In genomic region chr5:53569486-53569885, GRCh38 we compare ENCODE assay signal across 21 cellular contexts.
"Had no signal": no experiment of that assay in that cellular context is flagged by ENCODE, and none has a peak within 500 bp of the region (broad histone marks: within the 10 kb centered on the region; RNA-seq: fewer than 3 reads in every experiment).

No MANE protein-coding gene starts in this region.

- H3K4me3 ChIP-seq: body of pancreas, esophagus muscularis mucosa, pancreas, sigmoid colon, testis, upper lobe of left lung had no signal

- H3K4me1 ChIP-seq: testis had no signal

- H3K27ac Mint-ChIP-seq: activated CD4-positive, alpha-beta memory T cell treated with anti-CD3 and anti-CD28 coated beads, Interleukin-2, amount 10 ng/mL, durations not matched to agents 7 days and 5 days; activated CD4-positive, alpha-beta T cell treated with anti-CD3 and anti-CD28 coated beads, Interleukin-2, amount 10 ng/mL, durations not matched to agents 24 days and 14 days; activated naive CD4-positive, alpha-beta T cell treated with anti-CD3 and anti-CD28 coated beads, Interleukin-2, amount 50 U/mL, for 24 hours; T-helper 1 cell treated with Interleukin-12 subunit alpha and Interleukin-12 subunit beta and Interleukin-4 antibody, amounts not matched to agents 30 μg/mL and 1 μg/mL, for 36 hours had no signal

- H3K27ac ChIP-seq: body of pancreas, esophagus muscularis mucosa, pancreas, sigmoid colon, testis, upper lobe of left lung had no signal

- H3K9me3 Mint-ChIP-seq: activated CD4-positive, alpha-beta memory T cell treated with anti-CD3 and anti-CD28 coated beads, Interleukin-2, amount 10 ng/mL, durations not matched to agents 7 days and 5 days; activated CD4-positive, alpha-beta T cell treated with anti-CD3 and anti-CD28 coated beads, Interleukin-2, amount 10 ng/mL, durations not matched to agents 24 days and 14 days; activated naive CD4-positive, alpha-beta T cell treated with anti-CD3 and anti-CD28 coated beads, Interleukin-2, amount 50 U/mL, for 24 hours; T-helper 1 cell treated with Interleukin-12 subunit alpha and Interleukin-12 subunit beta and Interleukin-4 antibody, amounts not matched to agents 30 μg/mL and 1 μg/mL, for 36 hours had no signal

- H3K27me3 ChIP-seq: body of pancreas, esophagus muscularis mucosa, pancreas, sigmoid colon, testis, upper lobe of left lung had no signal

- H3K4me1 Mint-ChIP-seq: activated CD4-positive, alpha-beta T cell treated with anti-CD3 and anti-CD28 coated beads, Interleukin-2, amount 10 ng/mL, durations not matched to agents 24 days and 14 days had no signal

- ATAC-seq: activated CD4-positive, CD25-positive, alpha-beta regulatory T cell treated with anti-CD3 and anti-CD28 coated beads, Interleukin-2, amount 50 U/mL, for 24 hours; body of pancreas; pancreas had no signal

- H3K36me3 ChIP-seq: esophagus muscularis mucosa, pancreas, sigmoid colon, upper lobe of left lung had no signal

- H3K4me3 Mint-ChIP-seq: activated CD4-positive, alpha-beta memory T cell treated with anti-CD3 and anti-CD28 coated beads, Interleukin-2, amount 10 ng/mL, durations not matched to agents 7 days and 5 days; activated CD4-positive, alpha-beta T cell treated with anti-CD3 and anti-CD28 coated beads, Interleukin-2, amount 10 ng/mL, durations not matched to agents 24 days and 14 days; activated naive CD4-positive, alpha-beta T cell treated with anti-CD3 and anti-CD28 coated beads, Interleukin-2, amount 50 U/mL, for 24 hours; nephron progenitor cell; T-helper 1 cell treated with Interleukin-12 subunit alpha and Interleukin-12 subunit beta and Interleukin-4 antibody, amounts not matched to agents 30 μg/mL and 1 μg/mL, for 36 hours had no signal

- DNase-seq: activated CD4-positive, alpha-beta memory T cell treated with anti-CD3 and anti-CD28 coated beads, Interleukin-2, amount 10 ng/mL, durations not matched to agents 7 days and 5 days; activated CD4-positive, alpha-beta T cell treated with anti-CD3 and anti-CD28 coated beads, Interleukin-2, amount 10 ng/mL, durations not matched to agents 24 days and 14 days; activated gamma-delta T cell treated with Interleukin-2 at 50 U/mL for 16 hours; activated T-cell treated with anti-CD3 and anti-CD28 coated beads for 4 hours; anterior cingulate cortex; body of pancreas; effector CD4-positive, alpha-beta T cell; hypothalamus; nephron progenitor cell; pancreas; sigmoid colon; stimulated activated CD4-positive, alpha-beta T cell treated with anti-CD3 and anti-CD28 coated beads, Interleukin-2, amount 100 ng/mL, for 48 hours; stimulated activated naive CD4-positive, alpha-beta T cell; T1000; testis; upper lobe of left lung had no signal

- H3K27me3 Mint-ChIP-seq: activated CD4-positive, alpha-beta memory T cell treated with anti-CD3 and anti-CD28 coated beads, Interleukin-2, amount 10 ng/mL, durations not matched to agents 7 days and 5 days; activated CD4-positive, alpha-beta T cell treated with anti-CD3 and anti-CD28 coated beads, Interleukin-2, amount 10 ng/mL, durations not matched to agents 24 days and 14 days; activated naive CD4-positive, alpha-beta T cell treated with anti-CD3 and anti-CD28 coated beads, Interleukin-2, amount 50 U/mL, for 24 hours had no signal

- H3K9me3 ChIP-seq: body of pancreas, esophagus muscularis mucosa, pancreas, sigmoid colon, testis, upper lobe of left lung had no signal

- FAIRE-seq: frontal cortex had no signal
